8 cellular contexts compared by ENCODE assay signal in the genomic region with DNA sequence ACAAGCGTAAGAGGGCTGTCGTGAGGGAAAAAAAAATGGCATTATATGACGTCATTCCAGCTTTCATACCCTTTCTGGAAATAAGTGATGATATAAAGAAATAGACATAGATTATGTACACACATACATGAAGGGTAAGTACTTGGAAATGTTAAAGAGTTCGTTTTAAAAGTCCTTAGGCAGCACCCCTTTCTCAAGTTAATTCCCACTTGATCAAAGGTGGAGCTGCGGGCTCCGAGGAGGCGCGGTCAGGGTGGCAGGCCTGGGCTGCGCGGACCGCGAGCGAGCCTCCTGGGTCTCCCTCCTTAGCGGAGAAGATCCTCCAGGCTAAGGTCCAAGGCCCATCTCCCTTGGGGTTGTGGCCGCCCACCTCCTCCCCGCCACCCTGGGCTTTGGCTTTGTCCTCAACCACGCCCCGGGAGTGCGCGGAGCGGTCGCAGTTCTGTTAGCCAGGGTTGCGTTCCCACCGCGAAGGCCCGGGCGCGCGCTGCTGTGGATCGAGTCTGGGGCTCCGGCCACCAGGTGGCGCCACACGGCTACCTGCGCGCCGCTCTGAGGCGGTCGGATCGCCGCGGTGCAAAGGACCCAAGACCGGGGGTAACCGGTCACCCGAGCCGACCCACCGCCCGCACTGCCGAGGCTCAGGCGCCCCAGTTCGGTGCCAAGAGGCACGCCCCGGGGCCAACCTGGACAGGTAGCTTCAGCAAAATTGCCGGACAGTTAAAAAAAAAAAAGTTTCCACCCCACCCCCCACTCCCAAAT.
DNase-seq lines count a peak whose midpoint lies in the region; ATAC-seq and TF ChIP-seq lines count a peak whose summit lies in the region.

No MANE protein-coding gene starts in this region.

- peak; percentile 47 for ATAC-seq in HG02943 (IDR thresholded peaks at IDR 0.05; ENCODE audit: low read depth, unreplicated experiment)

- peak overlapping the region in 17 of 59 donors; percentile 9 to 78 (median 44) for H3K27ac ChIP-seq in dorsolateral prefrontal cortex

- intact Hi-C loops in dorsolateral prefrontal cortex (cut with DNase I): loop anchor here (5.0 to 10.0 kb wide), 3 partner anchors 66 to 201 kb away; a partner anchor contains a TSS

- peak; percentile 55 to 98 (median 89) for TF ChIP-seq CTCF in dorsolateral prefrontal cortex (IDR thresholded peaks at IDR 0.05 in 54 of 56, conservative IDR thresholded peaks at IDR 0.05 in 2 of 56; ENCODE audit: low read depth in 1 of 56, partially characterized antibody in 56 of 56)

- peak; percentile 67 for DNase-seq in NCI-H1436 (lab: John Stamatoyannopoulos, UW)
- no peak for DNase-seq in NCI-H1436 treated with DMSO at 0.1 percent for 48 hours (lab: John Stamatoyannopoulos, UW)
- DNase-seq in NCI-H345 (lab: John Stamatoyannopoulos, UW): peak; percentile 76
- peak; percentile 75 to 77 for DNase-seq in activated CD4-positive, alpha-beta T cell treated with anti-CD3 and anti-CD28 coated beads, Interleukin-2, amount 50 U/mL, for 4 hours
- peak; percentile 59 to 83 (median 74) for DNase-seq in dorsolateral prefrontal cortex
- DNase-seq in lung microvascular endothelial cell (ENCODE audit: low read depth in 2 of 2): peak; percentile 73 to 85
- peak; percentile 55 to 82 (median 65) for DNase-seq in stimulated activated CD4-positive, alpha-beta T cell treated with anti-CD3 and anti-CD28 coated beads, TNF-alpha, amount 100 ng/mL, for 24 hours (ENCODE audit: low read depth in 3 of 3)

- peaks cover 0 to 21% (median 0%) of the 10 kb centered on the region in 45 donors for H3K27me3 ChIP-seq in dorsolateral prefrontal cortex

- peak overlapping the region; percentile 28 to 70 (median 58) for H3K4me3 ChIP-seq in dorsolateral prefrontal cortex
